Comparison of ENCODE assay signal across 34 cellular contexts in the genomic region with DNA sequence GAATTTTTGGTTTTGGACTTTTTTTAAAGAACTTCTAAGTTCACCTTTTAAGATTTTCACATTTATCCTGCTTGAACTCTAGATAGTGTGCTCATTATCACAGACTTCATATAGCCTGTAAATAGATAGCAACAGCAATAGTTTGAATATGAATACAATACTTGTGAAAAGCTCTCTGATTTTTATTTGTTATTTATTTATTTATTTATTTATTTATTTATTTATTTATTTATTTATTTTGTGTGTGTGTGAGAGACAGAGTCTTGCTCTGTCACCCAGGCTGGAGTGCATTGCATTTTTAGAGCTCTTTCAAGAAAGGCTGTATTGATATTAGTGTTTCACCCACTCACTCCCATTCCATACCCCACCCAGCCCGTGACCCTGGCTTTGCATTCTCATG.
A peak's percentile ranks its signal among the peaks of the same experiment; 100 is the strongest.
DNase-seq lines count a peak whose midpoint lies in the region; ATAC-seq, FAIRE-seq and TF ChIP-seq lines count a peak whose summit lies in the region.
"Had no signal": no experiment of that assay in that cellular context is flagged by ENCODE, and none has a peak within 500 bp of the region (broad histone marks: within the 10 kb centered on the region; RNA-seq: fewer than 3 reads in every experiment).

No MANE protein-coding gene starts in this region.

- no peak for FAIRE-seq in A549 (lab: Jason Lieb, UNC)
- FAIRE-seq: A204.1, D721Med had no signal

- H3K9me3 ChIP-seq in A549 = no peaks in the 10 kb centered on the region
- no peaks in the 10 kb centered on the region for H3K9me3 ChIP-seq in HEK293 (ENCODE audit: control insufficient read depth, insufficient read depth, low read depth, low read length)
- H3K9me3 ChIP-seq in ascending aorta = no peaks in the 10 kb centered on the region
- H3K9me3 ChIP-seq: BE2C; BLaER1; BLaER1 treated with 17β-estradiol and CSF1 and Interleukin-3, amounts not matched to agents 10 nM and 100 nM; Caco-2 had no signal

- H3K27ac Mint-ChIP-seq in endothelial cell (ENCODE audit: unreplicated experiment) = peak overlapping the region; percentile 77
- H3K27ac Mint-ChIP-seq: B cell; CD14-positive monocyte; CD4-positive, alpha-beta memory T cell; CD4-positive, alpha-beta T cell; CD4-positive, CD25-positive, alpha-beta regulatory T cell; CD8-positive, alpha-beta memory T cell; CD8-positive, alpha-beta T cell had no signal

- no peak overlapping the region for H3K4me2 ChIP-seq in A549
- H3K4me2 ChIP-seq: BLaER1; BLaER1 treated with 17β-estradiol and CSF1 and Interleukin-3, amounts not matched to agents 10 nM and 100 nM had no signal

- no peak for TF ChIP-seq POLR2A in A549 (IDR thresholded peaks at IDR 0.05; ENCODE audit: low read length)

- TF ChIP-seq CTCF in A549 (IDR thresholded peaks at IDR 0.05) (no peak), HEK293 (tag by site-specific recombination; IDR thresholded peaks at IDR 0.05) (no peak), endothelial cell (IDR thresholded peaks at IDR 0.05; ENCODE audit: unreplicated experiment) (no peak), ascending aorta (IDR thresholded peaks at IDR 0.05) (no peak)

- TF ChIP-seq EP300 in A549 (IDR thresholded peaks at IDR 0.05) = no peak

- H3K9me3 Mint-ChIP-seq in endothelial cell (ENCODE audit: unreplicated experiment) = no peaks in the 10 kb centered on the region

- H3K4me1 ChIP-seq in A549 = no peaks in the 10 kb centered on the region
- H3K4me1 ChIP-seq in HEK293 (ENCODE audit: control insufficient read depth, insufficient read depth, low read length) = no peaks in the 10 kb centered on the region
- H3K4me1 ChIP-seq in ascending aorta = no peaks in the 10 kb centered on the region
- H3K4me1 ChIP-seq: BE2C, BLaER1, Caco-2 had no signal

- H3K4me1 Mint-ChIP-seq in endothelial cell (ENCODE audit: unreplicated experiment) = peaks cover 40% of the 10 kb centered on the region
- H3K4me1 Mint-ChIP-seq: B cell; CD14-positive monocyte; CD4-positive, alpha-beta memory T cell; CD4-positive, CD25-positive, alpha-beta regulatory T cell; CD8-positive, alpha-beta memory T cell had no signal

- no peak overlapping the region for H3K27ac ChIP-seq in A549
- H3K27ac ChIP-seq in HEK293 (ENCODE audit: extremely low read depth, low read depth, low read length) = no peak overlapping the region
- H3K27ac ChIP-seq in ascending aorta = no peak overlapping the region
- H3K27ac ChIP-seq: 22Rv1; BLaER1; BLaER1 treated with 17β-estradiol and CSF1 and Interleukin-3, amounts not matched to agents 10 nM and 100 nM; C4-2B had no signal

- TF ChIP-seq RAD21 in A549 (conservative IDR thresholded peaks at IDR 0.05 in 1 of 2, IDR thresholded peaks at IDR 0.05 in 1 of 2) = no peak

- DNase-seq in A549 (ENCODE audit: low read depth in 1 of 2, low spot score in 1 of 2) = no peak
- DNase-seq in endothelial cell (ENCODE audit: low spot score) = no peak
- no peak for DNase-seq in ascending aorta (ENCODE audit: low spot score in 2 of 2)
- DNase-seq in HK-2 (ENCODE audit: unreplicated experiment) = no peak
- DNase-seq: 8988T; ACHN; AML-193; BE2C; C1 segment of cervical spinal cord; Caco-2; Calu3; CD4-positive, alpha-beta memory T cell; CD4-positive, alpha-beta T cell; CD4-positive, CD25-positive, alpha-beta regulatory T cell; CD8-positive, alpha-beta memory T cell; CD8-positive, alpha-beta T cell; COR-L47; DMS 273 treated with DMSO at 0.1 percent for 48 hours; DMS153; DMS53; DMS79; DMS79 treated with DMSO at 0.1 percent for 48 hours; DND-41; EL had no signal

- CTCF ChIA-PET in A549 (lab: Yijun Ruan, JAX) = no interaction called here
- CTCF ChIA-PET in HEK293 (lab: Yijun Ruan, JAX) = no interaction called here

- no peak for ATAC-seq in A549
- ATAC-seq in GM19035 (IDR thresholded peaks at IDR 0.05; ENCODE audit: unreplicated experiment) = no peak
- ATAC-seq: CD8-positive, alpha-beta T cell had no signal

- POLR2A ChIA-PET in A549 (lab: Yijun Ruan, JAX) (no interaction called here), HEK293 (lab: Yijun Ruan, JAX) (no interaction called here)

- H3K36me3 ChIP-seq in HEK293 (ENCODE audit: control insufficient read depth in 2 of 2, insufficient read depth in 1 of 2, low read length in 2 of 2) (no peaks in the 10 kb centered on the region), ascending aorta (no peaks in the 10 kb centered on the region)
- H3K36me3 ChIP-seq: BE2C; BLaER1; BLaER1 treated with 17β-estradiol and CSF1 and Interleukin-3, amounts not matched to agents 10 nM and 100 nM had no signal

- no peaks in the 10 kb centered on the region for H3K27me3 ChIP-seq in ascending aorta
- H3K27me3 ChIP-seq: BE2C; BLaER1; BLaER1 treated with 17β-estradiol and CSF1 and Interleukin-3, amounts not matched to agents 10 nM and 100 nM had no signal

- 0% methylated on average over 1 of the region's 1 CpG for WGBS in A549 (ENCODE audit: missing lambda C conversion rate)

- intact Hi-C loops in ascending aorta (cut with DNase I) = no loop called here

- no peaks in the 10 kb centered on the region for H3K36me3 Mint-ChIP-seq in endothelial cell (ENCODE audit: low read depth, unreplicated experiment)
- H3K36me3 Mint-ChIP-seq: CD14-positive monocyte; CD4-positive, alpha-beta memory T cell; CD4-positive, CD25-positive, alpha-beta regulatory T cell; CD8-positive, alpha-beta memory T cell; CD8-positive, alpha-beta T cell had no signal

- H3K27me3 Mint-ChIP-seq in endothelial cell (ENCODE audit: unreplicated experiment) = no peaks in the 10 kb centered on the region
- H3K27me3 Mint-ChIP-seq: B cell; CD4-positive, alpha-beta memory T cell; CD4-positive, alpha-beta T cell; CD4-positive, CD25-positive, alpha-beta regulatory T cell; CD8-positive, alpha-beta memory T cell had no signal

- H3K4me3 Mint-ChIP-seq in endothelial cell (ENCODE audit: unreplicated experiment) = no peak overlapping the region
- H3K4me3 Mint-ChIP-seq: B cell; CD14-positive monocyte; CD4-positive, alpha-beta memory T cell; CD4-positive, alpha-beta T cell; CD4-positive, CD25-positive, alpha-beta regulatory T cell; CD8-positive, alpha-beta memory T cell; CD8-positive, alpha-beta T cell had no signal

- H3K4me3 ChIP-seq in A549 (no peak overlapping the region), HEK293 (ENCODE audit: low read depth, low read length) (no peak overlapping the region), ascending aorta (no peak overlapping the region)
- H3K4me3 ChIP-seq: BLaER1; BLaER1 treated with 17β-estradiol and CSF1 and Interleukin-3, amounts not matched to agents 10 nM and 100 nM had no signal

TF ChIP-seq in A549, 52 proteins besides CTCF, POLR2A, EP300 and RAD21:
- TF ChIP-seq KDM5A (IDR thresholded peaks at IDR 0.05) (no peak), ZC3H11A (IDR thresholded peaks at IDR 0.05) (peak; percentile 60)

TF ChIP-seq in HEK293, 187 proteins besides CTCF, POLR2A, EP300 and RAD21 (continues in another document):
- TF ChIP-seq ZNF394 (tag by site-specific recombination; IDR thresholded peaks at IDR 0.05; ENCODE audit: borderline replicate concordance) (peak; percentile 69; the same call in 1 of the 2 replicates), ZNF544 (tag by site-specific recombination; IDR thresholded peaks at IDR 0.05) (no peak), ZNF623 (tag by site-specific recombination; IDR thresholded peaks at IDR 0.05) (0 out of 2 replicates have a peak, but pooled peaks have one; percentile 24), ZNF560 (tag by site-specific recombination; IDR thresholded peaks at IDR 0.05; ENCODE audit: borderline replicate concordance) (0 out of 2 replicates have a peak, but pooled peaks have one; percentile 8), ZNF426 (tag by site-specific recombination; IDR thresholded peaks at IDR 0.05) (peak; percentile 60), ZNF202 (tag by site-specific recombination; IDR thresholded peaks at IDR 0.05; ENCODE audit: borderline replicate concordance) (no peak), ZNF555 (tag by site-specific recombination; conservative IDR thresholded peaks at IDR 0.05) (peak; percentile 58), ZNF768 (tag by site-specific recombination; IDR thresholded peaks at IDR 0.05) (no peak), ZBTB1 (tag by site-specific recombination; IDR thresholded peaks at IDR 0.05) (no peak), ZNF660 (tag by site-specific recombination; IDR thresholded peaks at IDR 0.05) (no peak), ZNF792 (tag by site-specific recombination; IDR thresholded peaks at IDR 0.05) (no peak), KLF9 (tag by site-specific recombination; IDR thresholded peaks at IDR 0.05; ENCODE audit: low read depth) (no peak)
- TF ChIP-seq, protein P1, sequence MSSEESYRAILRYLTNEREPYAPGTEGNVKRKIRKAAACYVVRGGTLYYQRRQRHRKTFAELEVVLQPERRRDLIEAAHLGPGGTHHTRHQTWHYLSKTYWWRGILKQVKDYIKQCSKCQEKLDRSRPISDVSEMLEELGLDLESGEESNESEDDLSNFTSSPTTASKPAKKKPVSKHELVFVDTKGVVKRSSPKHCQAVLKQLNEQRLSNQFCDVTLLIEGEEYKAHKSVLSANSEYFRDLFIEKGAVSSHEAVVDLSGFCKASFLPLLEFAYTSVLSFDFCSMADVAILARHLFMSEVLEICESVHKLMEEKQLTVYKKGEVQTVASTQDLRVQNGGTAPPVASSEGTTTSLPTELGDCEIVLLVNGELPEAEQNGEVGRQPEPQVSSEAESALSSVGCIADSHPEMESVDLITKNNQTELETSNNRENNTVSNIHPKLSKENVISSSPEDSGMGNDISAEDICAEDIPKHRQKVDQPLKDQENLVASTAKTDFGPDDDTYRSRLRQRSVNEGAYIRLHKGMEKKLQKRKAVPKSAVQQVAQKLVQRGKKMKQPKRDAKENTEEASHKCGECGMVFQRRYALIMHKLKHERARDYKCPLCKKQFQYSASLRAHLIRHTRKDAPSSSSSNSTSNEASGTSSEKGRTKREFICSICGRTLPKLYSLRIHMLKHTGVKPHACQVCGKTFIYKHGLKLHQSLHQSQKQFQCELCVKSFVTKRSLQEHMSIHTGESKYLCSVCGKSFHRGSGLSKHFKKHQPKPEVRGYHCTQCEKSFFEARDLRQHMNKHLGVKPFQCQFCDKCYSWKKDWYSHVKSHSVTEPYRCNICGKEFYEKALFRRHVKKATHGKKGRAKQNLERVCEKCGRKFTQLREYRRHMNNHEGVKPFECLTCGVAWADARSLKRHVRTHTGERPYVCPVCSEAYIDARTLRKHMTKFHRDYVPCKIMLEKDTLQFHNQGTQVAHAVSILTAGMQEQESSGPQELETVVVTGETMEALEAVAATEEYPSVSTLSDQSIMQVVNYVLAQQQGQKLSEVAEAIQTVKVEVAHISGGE (tag by site-specific recombination; conservative IDR thresholded peaks at IDR 0.05; ENCODE audit: low read depth) = peak; percentile 60; the same call in 1 of the 2 replicates
